Comparison of ENCODE assay signal across 18 cellular contexts in genomic region chr1:193592325-193592724, GRCh38.
A peak's percentile ranks its signal among the peaks of the same experiment; 100 is the strongest.
DNase-seq lines count a peak whose midpoint lies in the region; ATAC-seq and TF ChIP-seq lines count a peak whose summit lies in the region.
"Had no signal": no experiment of that assay in that cellular context is flagged by ENCODE, and none has a peak within 500 bp of the region (broad histone marks: within the 10 kb centered on the region; RNA-seq: fewer than 3 reads in every experiment).

No MANE protein-coding gene starts in this region.

- H3K4me1 ChIP-seq in neutrophil (ENCODE audit: control insufficient read depth in 1 of 2, insufficient read depth in 1 of 2, low read depth in 1 of 2, low read length in 1 of 2): peaks cover 32 to 38% of the 10 kb centered on the region in 2 experiments

- DNase-seq in activated T-cell treated with anti-CD3 and anti-CD28 coated beads, Interleukin-2, amount 50 U/mL, for 24 hours: no peak
- no peak for DNase-seq in activated T-cell treated with anti-CD3 and anti-CD28 coated beads, Interleukin-2, amount 50 U/mL, for 48 hours
- DNase-seq in WTC11 (ENCODE audit: low spot score): no peak
- DNase-seq in NCI-H524 (lab: John Stamatoyannopoulos, UW): no peak
- no peak for DNase-seq in activated naive CD4-positive, alpha-beta T cell treated with anti-CD3 and anti-CD28 coated beads, Interleukin-2, amount 10 ng/mL, durations not matched to agents 7 days and 5 days
- DNase-seq: ACHN; COR-L47; endodermal cell; NCI-H82; stimulated activated CD4-positive, alpha-beta T cell treated with anti-CD3 and anti-CD28 coated beads, Interleukin-2, amount 100 ng/mL, for 48 hours; T1000 had no signal

- no peaks in the 10 kb centered on the region for H3K36me3 ChIP-seq in neutrophil

- TF ChIP-seq CTCF in WTC11 (IDR thresholded peaks at IDR 0.05) (no peak), neutrophil (IDR thresholded peaks at IDR 0.05) (no peak)

- peak overlapping the region; percentile 13 for H3K27ac Mint-ChIP-seq in activated T-cell treated with anti-CD3 and anti-CD28 coated beads, Interleukin-2, amount 50 U/mL, for 24 hours
- peak overlapping the region; percentile 35; the same call in 1 of the 2 replicates for H3K27ac Mint-ChIP-seq in WTC11
- no peak overlapping the region for H3K27ac Mint-ChIP-seq in activated naive CD4-positive, alpha-beta T cell treated with anti-CD3 and anti-CD28 coated beads, Interleukin-2, amount 10 ng/mL, durations not matched to agents 7 days and 5 days
- H3K27ac Mint-ChIP-seq: activated naive CD4-positive, alpha-beta T cell treated with anti-CD3 and anti-CD28 coated beads, Interleukin-2, amount 50 U/mL, for 24 hours; endodermal cell; type B pancreatic cell had no signal

- H3K9me3 Mint-ChIP-seq in activated T-cell treated with anti-CD3 and anti-CD28 coated beads, Interleukin-2, amount 50 U/mL, for 24 hours: no peaks in the 10 kb centered on the region
- 0 out of 2 replicates have a peak, but pooled peaks cover 4% of the 10 kb centered on the region for H3K9me3 Mint-ChIP-seq in WTC11
- H3K9me3 Mint-ChIP-seq in activated naive CD4-positive, alpha-beta T cell treated with anti-CD3 and anti-CD28 coated beads, Interleukin-2, amount 10 ng/mL, durations not matched to agents 7 days and 5 days: no peaks in the 10 kb centered on the region
- H3K9me3 Mint-ChIP-seq: endodermal cell, type B pancreatic cell had no signal

- peaks cover 19% of the 10 kb centered on the region for H3K4me1 Mint-ChIP-seq in activated T-cell treated with anti-CD3 and anti-CD28 coated beads, Interleukin-2, amount 50 U/mL, for 24 hours (ENCODE audit: low read depth)
- peaks cover 76% of the 10 kb centered on the region for H3K4me1 Mint-ChIP-seq in WTC11
- peaks cover 18% of the 10 kb centered on the region for H3K4me1 Mint-ChIP-seq in activated naive CD4-positive, alpha-beta T cell treated with anti-CD3 and anti-CD28 coated beads, Interleukin-2, amount 10 ng/mL, durations not matched to agents 7 days and 5 days

- no peaks in the 10 kb centered on the region for H3K27me3 Mint-ChIP-seq in activated T-cell treated with anti-CD3 and anti-CD28 coated beads, Interleukin-2, amount 50 U/mL, for 24 hours
- H3K27me3 Mint-ChIP-seq in WTC11 (ENCODE audit: low read depth): peaks cover 2% of the 10 kb centered on the region
- peaks cover 4% of the 10 kb centered on the region for H3K27me3 Mint-ChIP-seq in activated naive CD4-positive, alpha-beta T cell treated with anti-CD3 and anti-CD28 coated beads, Interleukin-2, amount 10 ng/mL, durations not matched to agents 7 days and 5 days
- H3K27me3 Mint-ChIP-seq: activated naive CD4-positive, alpha-beta T cell treated with anti-CD3 and anti-CD28 coated beads, Interleukin-2, amount 50 U/mL, for 24 hours; type B pancreatic cell had no signal

- no peak overlapping the region for H3K4me3 ChIP-seq in neutrophil (ENCODE audit: low read depth in 1 of 2, low read length in 1 of 2)
- H3K4me3 ChIP-seq: lung had no signal

- POLR2A ChIA-PET in WTC11 (lab: Charles Lee): no interaction called here

- peak overlapping the region; percentile 62 for H3K27ac ChIP-seq in neutrophil

- CTCF ChIA-PET in WTC11 (lab: Charles Lee): no interaction called here
- CTCF ChIA-PET in activated naive CD4-positive, alpha-beta T cell treated with anti-CD3 and anti-CD28 coated beads, Interleukin-2, amount 10 ng/mL, durations not matched to agents 7 days and 5 days (lab: Charles Lee): interaction anchor here (0.8 kb wide), 1 partner anchor 52 kb away, joined by 3 read pairs; no protein-coding TSS in a partner anchor

- H3K36me3 Mint-ChIP-seq in activated T-cell treated with anti-CD3 and anti-CD28 coated beads, Interleukin-2, amount 50 U/mL, for 24 hours (ENCODE audit: low read depth): no peaks in the 10 kb centered on the region
- H3K36me3 Mint-ChIP-seq in WTC11: no peaks in the 10 kb centered on the region
- peaks cover 4% of the 10 kb centered on the region for H3K36me3 Mint-ChIP-seq in activated naive CD4-positive, alpha-beta T cell treated with anti-CD3 and anti-CD28 coated beads, Interleukin-2, amount 10 ng/mL, durations not matched to agents 7 days and 5 days
- H3K36me3 Mint-ChIP-seq: activated naive CD4-positive, alpha-beta T cell treated with anti-CD3 and anti-CD28 coated beads, Interleukin-2, amount 50 U/mL, for 24 hours; type B pancreatic cell had no signal

- no peak overlapping the region for H3K4me3 Mint-ChIP-seq in activated T-cell treated with anti-CD3 and anti-CD28 coated beads, Interleukin-2, amount 50 U/mL, for 24 hours
- H3K4me3 Mint-ChIP-seq in WTC11: no peak overlapping the region
- H3K4me3 Mint-ChIP-seq in activated naive CD4-positive, alpha-beta T cell treated with anti-CD3 and anti-CD28 coated beads, Interleukin-2, amount 10 ng/mL, durations not matched to agents 7 days and 5 days: no peak overlapping the region
- H3K4me3 Mint-ChIP-seq: activated naive CD4-positive, alpha-beta T cell treated with anti-CD3 and anti-CD28 coated beads, Interleukin-2, amount 50 U/mL, for 24 hours; endodermal cell; type B pancreatic cell had no signal

- H3K27me3 ChIP-seq in neutrophil: no peaks in the 10 kb centered on the region

- peak; percentile 41 for ATAC-seq in HG02981 (IDR thresholded peaks at IDR 0.05; ENCODE audit: unreplicated experiment)
- ATAC-seq in WTC11: no peak
- no peak for ATAC-seq in GM19023 (IDR thresholded peaks at IDR 0.05; ENCODE audit: unreplicated experiment)
- ATAC-seq: Right ventricle myocardium inferior had no signal

- no peaks in the 10 kb centered on the region for H3K9me3 ChIP-seq in neutrophil

TF ChIP-seq in WTC11, 78 proteins besides CTCF, POLR2A, EP300 and RAD21:
- no peak for TF ChIP-seq GABPB1 (CRISPR knock-in tag; IDR thresholded peaks at IDR 0.05)
- no peak for TF ChIP-seq HMGXB4 (CRISPR knock-in tag; IDR thresholded peaks at IDR 0.05)
- no peak for TF ChIP-seq NR3C1 (CRISPR knock-in tag; conservative IDR thresholded peaks at IDR 0.05; ENCODE audit: low read depth)
- no peak for TF ChIP-seq AR (CRISPR knock-in tag; IDR thresholded peaks at IDR 0.05)
- TF ChIP-seq ZNF317 (CRISPR knock-in tag; IDR thresholded peaks at IDR 0.05; ENCODE audit: borderline replicate concordance, low read depth): no peak
- no peak for TF ChIP-seq ZNF396 (CRISPR knock-in tag; IDR thresholded peaks at IDR 0.05; ENCODE audit: borderline replicate concordance)
- no peak for TF ChIP-seq ZNF263 (CRISPR knock-in tag; IDR thresholded peaks at IDR 0.05; ENCODE audit: low read depth)
TF ChIP-seq in WTC11: peak in this region for 0.
